ENCODE assay signal across 8 cellular contexts in genomic region chr10:75234683-75235374, GRCh38. TPM values are rescaled to one million over a fixed set of nuclear protein-coding genes. Genes with fewer than 3 reads are reported as not detected.
A peak's percentile ranks its signal among the peaks of the same experiment; 100 is the strongest.
DNase-seq lines count a peak whose midpoint lies in the region; ATAC-seq and TF ChIP-seq lines count a peak whose summit lies in the region.

No MANE protein-coding gene starts in this region.

- H3K27ac Mint-ChIP-seq in nephron: no peak overlapping the region

- TF ChIP-seq CTCF in WI38 (IDR thresholded peaks at IDR 0.05; ENCODE audit: low read depth, low read length) (no peak), epithelial cell of proximal tubule (conservative IDR thresholded peaks at IDR 0.05; ENCODE audit: low read depth, low read length) (no peak), nephron (IDR thresholded peaks at IDR 0.05; ENCODE audit: unreplicated experiment in 3 of 3) (no peak)

- H3K9me3 Mint-ChIP-seq in nephron: no peaks in the 10 kb centered on the region

- peaks cover 19% of the 10 kb centered on the region for H3K4me1 Mint-ChIP-seq in nephron

- intact Hi-C loops in posterior vena cava (cut with DNase I): loop anchor here (1.0 to 5.0 kb wide), 4 partner anchors 46 to 960 kb away; partner anchors contain the start of gene SAMD8 (in 1 of the 2)

- peak; percentile 5 for ATAC-seq in HG03097 (IDR thresholded peaks at IDR 0.05; ENCODE audit: low FRiP score, unreplicated experiment)

- peaks cover 32% of the 10 kb centered on the region for H3K36me3 Mint-ChIP-seq in nephron (ENCODE audit: low read depth)

- DNase-seq in activated T-cell treated with anti-CD3 and anti-CD28 coated beads for 1 hour (ENCODE audit: low read depth) (peak; percentile 13), epithelial cell of proximal tubule (ENCODE audit: low read depth) (no peak), posterior vena cava (ENCODE audit: low spot score) (no peak), NAMALWA (ENCODE audit: low spot score) (no peak)
- DNase-seq in activated T-cell treated with anti-CD3 and anti-CD28 coated beads, Interleukin-2, amount 50 U/mL, for 48 hours: no peak

- H3K4me3 Mint-ChIP-seq in nephron: peak overlapping the region; percentile 60 to 77 (median 75)

- H3K27me3 Mint-ChIP-seq in nephron (ENCODE audit: low read depth): peaks cover 2% of the 10 kb centered on the region

- H3K4me3 ChIP-seq in WI38 (ENCODE audit: low read depth, low read length) (peak overlapping the region; percentile 62), epithelial cell of proximal tubule (ENCODE audit: low read depth, low read length) (peak overlapping the region; percentile 79)

RNA-seq across cellular contexts. Expression of gene COMTD1, which starts 0.9 kb away (rescaled TPM):
- 41.5 and 62.2 TPM in 2 replicates for total RNA-seq in epithelial cell of proximal tubule
- total RNA-seq in posterior vena cava: 10 to 100 TPM in 1 of 2 donors, 1 to 10 TPM in 1; 10.0 to 18.1 TPM

RNA-seq across cellular contexts. Expression of gene VDAC2, which starts 24.2 kb away (rescaled TPM):
- total RNA-seq in epithelial cell of proximal tubule (213 and 237 TPM in 2 replicates), posterior vena cava (100 to 1,000 TPM; 115 to 146 TPM)
